8 cellular contexts compared by ENCODE assay signal in the genomic region with DNA sequence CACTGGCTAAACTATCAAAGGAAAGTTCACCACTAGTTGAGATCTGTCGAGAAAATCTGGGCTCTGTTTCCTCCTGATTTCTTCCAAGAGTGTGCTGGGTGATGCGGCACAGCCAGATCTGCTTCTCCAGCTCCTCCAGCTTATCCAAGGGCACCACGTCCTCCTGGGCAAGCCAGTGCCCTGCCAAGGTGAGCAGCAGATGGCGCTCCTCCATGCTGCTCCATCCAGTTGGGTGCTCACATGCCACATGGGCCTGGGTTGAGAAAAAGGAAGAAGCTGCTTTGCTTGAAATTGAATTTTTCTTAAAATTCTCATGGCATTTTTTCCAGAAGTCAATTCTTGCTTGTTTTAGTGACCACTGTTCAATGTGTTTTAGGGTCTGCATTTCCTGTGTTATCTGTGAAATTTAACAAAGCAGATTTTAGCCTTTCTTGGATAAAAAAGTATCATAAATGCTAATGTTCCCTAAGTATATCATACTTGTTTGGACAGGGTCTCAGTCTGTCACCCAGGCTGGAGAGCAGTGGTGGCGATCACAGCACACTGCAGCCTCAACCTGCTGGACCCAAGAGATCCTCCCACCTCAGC. TPM values are rescaled to one million over a fixed set of nuclear protein-coding genes. Genes with fewer than 3 reads are reported as not detected.
A peak's percentile ranks its signal among the peaks of the same experiment; 100 is the strongest.
DNase-seq lines count a peak whose midpoint lies in the region; TF ChIP-seq lines count a peak whose summit lies in the region.

No MANE protein-coding gene starts in this region.

- no peaks in the 10 kb centered on the region for H3K4me1 ChIP-seq in OCI-LY3 (ENCODE audit: low read length)
- H3K4me1 ChIP-seq in hepatocyte (ENCODE audit: insufficient read depth), result no peaks in the 10 kb centered on the region

- H3K9me2 ChIP-seq in hepatocyte (replicated peaks; ENCODE audit: insufficient read depth), result no peaks in the 10 kb centered on the region

- H3K4me2 ChIP-seq in OCI-LY3 (ENCODE audit: low read length) (no peak overlapping the region), hepatocyte (no peak overlapping the region)

- H3K9me3 ChIP-seq in OCI-LY3 (ENCODE audit: insufficient read depth, low read length) (no peaks in the 10 kb centered on the region), hepatocyte (ENCODE audit: low read depth) (no peaks in the 10 kb centered on the region)

- H3K79me2 ChIP-seq in OCI-LY3 (ENCODE audit: low read length) (no peaks in the 10 kb centered on the region), hepatocyte (peaks cover 3% of the 10 kb centered on the region)

- H3K4me3 ChIP-seq in OCI-LY3 (ENCODE audit: low read length) (no peak overlapping the region), hepatocyte (no peak overlapping the region)

- peak; percentile 72 for TF ChIP-seq CTCF in OCI-LY3 (IDR thresholded peaks at IDR 0.05; ENCODE audit: low read depth, low read length)
- peak; percentile 29 for TF ChIP-seq CTCF in hepatocyte (IDR thresholded peaks at IDR 0.05; ENCODE audit: poor library complexity)

- no peak overlapping the region for H3K9ac ChIP-seq in OCI-LY3 (ENCODE audit: low read length)

- H3K27ac ChIP-seq in OCI-LY3 (ENCODE audit: low read length) (no peak overlapping the region), hepatocyte (no peak overlapping the region)

- H2AFZ ChIP-seq in OCI-LY3 (ENCODE audit: low read depth, low read length), result no peak overlapping the region
- H2AFZ ChIP-seq in hepatocyte, result no peak overlapping the region

- intact Hi-C loops in posterior vena cava (cut with DNase I), result loop anchor here in 1 of 2 donors (10.0 kb wide), 1 partner anchor 151 kb away; a partner anchor contains a TSS

- H3K36me3 ChIP-seq in OCI-LY3 (replicated peaks; ENCODE audit: low read depth, low read length) (peaks cover 48% of the 10 kb centered on the region), hepatocyte (replicated peaks; ENCODE audit: insufficient read depth, low read depth) (no peaks in the 10 kb centered on the region)

- H3K27me3 ChIP-seq in OCI-LY3 (ENCODE audit: low read depth, low read length), result no peaks in the 10 kb centered on the region
- H3K27me3 ChIP-seq in hepatocyte, result no peaks in the 10 kb centered on the region

- no peaks in the 10 kb centered on the region for H4K20me1 ChIP-seq in OCI-LY3 (ENCODE audit: insufficient read depth, low read length)
- no peaks in the 10 kb centered on the region for H4K20me1 ChIP-seq in hepatocyte (ENCODE audit: insufficient read depth, poor library complexity, severe bottlenecking)

- DNase-seq in SIG-M5 treated with dmso at 0.1 percent for 504 hours (lab: John Stamatoyannopoulos, UW; ENCODE audit: unreplicated experiment) (peak; percentile 40), SIG-M5 (lab: John Stamatoyannopoulos, UW) (no peak), activated gamma-delta T cell (lab: John Stamatoyannopoulos, UW) (peak; percentile 13), hepatocyte (ENCODE audit: low spot score) (peak; percentile 17), posterior vena cava (ENCODE audit: low spot score) (no peak), NCI-H187 treated with DMSO at 0.1 percent for 48 hours (lab: John Stamatoyannopoulos, UW) (no peak)
- peak; percentile 5 for DNase-seq in stimulated activated CD8-positive, alpha-beta memory T cell treated with anti-CD3 and anti-CD28 coated beads, Interleukin-12 subunit alpha, Interleukin-12 subunit beta, amount 100 ng/mL, for 24 hours (ENCODE audit: extremely low read depth)

- 86% methylated on average over 5 of the region's 5 CpGs for WGBS in hepatocyte (ENCODE audit: low lambda C conversion rate, missing lambda C conversion rate)

RNA-seq across cellular contexts. Expression of a gene that starts 47.3 kb away (rescaled TPM):
- total RNA-seq in hepatocyte, result 46.4 and 52.9 TPM in 2 replicates
- 29.2 and 33.9 TPM in 2 replicates for polyA plus RNA-seq in hepatocyte
- 10 to 100 TPM; 60.2 to 70.8 TPM for total RNA-seq in posterior vena cava

Comparison
In these comparisons a context has a peak if more than half of its experiments do, and no peak if none do; other contexts are left out.
1. DNase-seq: peak in SIG-M5 treated with dmso at 0.1 percent for 504 hours (single experiment), activated gamma-delta T cell (single experiment), hepatocyte (single experiment) and stimulated activated CD8-positive, alpha-beta memory T cell treated with anti-CD3 and anti-CD28 coated beads, Interleukin-12 subunit alpha, Interleukin-12 subunit beta, amount 100 ng/mL, for 24 hours (single experiment); none in SIG-M5 (single experiment), posterior vena cava (single experiment) and NCI-H187 treated with DMSO at 0.1 percent for 48 hours (single experiment).